ENCODE assay signal across 37 cellular contexts in genomic region chr12:109252799-109253198, GRCh38. TPM values are rescaled to one million over a fixed set of nuclear protein-coding genes. Genes with fewer than 3 reads are reported as not detected.
"Had no signal": no experiment of that assay in that cellular context is flagged by ENCODE, and none has a peak within 500 bp of the region (broad histone marks: within the 10 kb centered on the region; RNA-seq: fewer than 3 reads in every experiment).

No MANE protein-coding gene starts in this region.

- H3K36me3 ChIP-seq: brain microvascular endothelial cell had no signal

- H3K4me3 ChIP-seq: esophagus squamous epithelium, gastroesophageal sphincter, heart right ventricle had no signal

- FAIRE-seq: astrocyte, colon, endometrium, endothelial cell of umbilical vein had no signal

- H3K27ac ChIP-seq: brain microvascular endothelial cell, epithelial cell of prostate, esophagus squamous epithelium, gastroesophageal sphincter, heart right ventricle had no signal

- ATAC-seq: activated naive CD4-positive, alpha-beta T cell treated with anti-CD3 and anti-CD28 coated beads, Interleukin-2, amount 50 U/mL, for 72 hours; activated T-cell treated with anti-CD3 and anti-CD28 coated beads, Interleukin-2, amount 50 U/mL, for 72 hours; effector memory CD8-positive, alpha-beta T cell; gastroesophageal sphincter; heart right ventricle; WTC11 had no signal

- H3K4me1 ChIP-seq: esophagus squamous epithelium, heart right ventricle had no signal

- H3K27me3 ChIP-seq: brain microvascular endothelial cell, esophagus squamous epithelium, gastroesophageal sphincter, heart right ventricle had no signal

- DNase-seq: activated CD4-positive, alpha-beta memory T cell treated with anti-CD3 and anti-CD28 coated beads, Interleukin-2, amount 10 ng/mL, durations not matched to agents 7 days and 5 days; activated CD4-positive, alpha-beta T cell treated with anti-CD3 and anti-CD28 coated beads for 1 hour; activated CD4-positive, alpha-beta T cell treated with anti-CD3 and anti-CD28 coated beads for 4 hours; activated CD4-positive, alpha-beta T cell treated with anti-CD3 and anti-CD28 coated beads, Interleukin-2, amount 10 ng/mL, durations not matched to agents 7 days and 5 days; activated CD4-positive, alpha-beta T cell treated with anti-CD3 and anti-CD28 coated beads, Interleukin-2, amount 50 U/mL, for 4 hours; activated CD8-positive, alpha-beta memory T cell treated with anti-CD3 and anti-CD28 coated beads, Interleukin-2, amount 50 U/mL, for 48 hours; activated gamma-delta T cell; activated naive CD4-positive, alpha-beta T cell; activated naive CD4-positive, alpha-beta T cell treated with anti-CD3 and anti-CD28 coated beads, Interleukin-2, amount 10 ng/mL, durations not matched to agents 7 days and 5 days; activated naive CD8-positive, alpha-beta T cell treated with anti-CD3 and anti-CD28 coated beads, Interleukin-2, amount 10 ng/mL, durations not matched to agents 7 days and 5 days; activated T-cell treated with anti-CD3 and anti-CD28 coated beads for 4 hours; activated T-cell treated with anti-CD3 and anti-CD28 coated beads, Interleukin-2, amount 50 U/mL, for 24 hours; activated T-cell treated with anti-CD3 and anti-CD28 coated beads, Interleukin-2, amount 50 U/mL, for 72 hours; brain microvascular endothelial cell; caudate nucleus; cortex of kidney; dermis blood vessel endothelial cell; effector CD4-positive, alpha-beta T cell; effector memory CD8-positive, alpha-beta T cell; esophagus squamous epithelium; foreskin melanocyte; heart right ventricle; T-helper 2 cell had no signal

RNA-seq across cellular contexts. Expression of gene FOXN4, which starts 56.3 kb away (rescaled TPM):
- total RNA-seq: activated CD4-positive, alpha-beta memory T cell treated with anti-CD3 and anti-CD28 coated beads, Interleukin-2, amount 10 ng/mL, durations not matched to agents 7 days and 5 days; activated CD4-positive, alpha-beta T cell treated with anti-CD3 and anti-CD28 coated beads, Interleukin-2, amount 10 ng/mL, durations not matched to agents 7 days and 5 days; activated naive CD4-positive, alpha-beta T cell treated with anti-CD3 and anti-CD28 coated beads, Interleukin-2, amount 50 U/mL, for 72 hours; activated naive CD8-positive, alpha-beta T cell treated with anti-CD3 and anti-CD28 coated beads, Interleukin-2, amount 10 ng/mL, durations not matched to agents 7 days and 5 days; activated T-cell treated with anti-CD3 and anti-CD28 coated beads, Interleukin-2, amount 50 U/mL, for 72 hours; astrocyte; chondrocyte; dermis blood vessel endothelial cell; endothelial cell of umbilical vein; esophagus squamous epithelium; fibroblast of lung; fibroblast of villous mesenchyme; gastroesophageal sphincter; glomerular endothelial cell; T-helper 1 cell treated with Interleukin-12 subunit alpha and Interleukin-12 subunit beta and Interleukin-4 antibody, amounts not matched to agents 30 ng/mL and 1 ng/mL, for 36 hours had no signal
- polyA plus RNA-seq: endothelial cell of umbilical vein, esophagus, fibroblast of lung, heart right ventricle had no signal
